In the genomic region with DNA sequence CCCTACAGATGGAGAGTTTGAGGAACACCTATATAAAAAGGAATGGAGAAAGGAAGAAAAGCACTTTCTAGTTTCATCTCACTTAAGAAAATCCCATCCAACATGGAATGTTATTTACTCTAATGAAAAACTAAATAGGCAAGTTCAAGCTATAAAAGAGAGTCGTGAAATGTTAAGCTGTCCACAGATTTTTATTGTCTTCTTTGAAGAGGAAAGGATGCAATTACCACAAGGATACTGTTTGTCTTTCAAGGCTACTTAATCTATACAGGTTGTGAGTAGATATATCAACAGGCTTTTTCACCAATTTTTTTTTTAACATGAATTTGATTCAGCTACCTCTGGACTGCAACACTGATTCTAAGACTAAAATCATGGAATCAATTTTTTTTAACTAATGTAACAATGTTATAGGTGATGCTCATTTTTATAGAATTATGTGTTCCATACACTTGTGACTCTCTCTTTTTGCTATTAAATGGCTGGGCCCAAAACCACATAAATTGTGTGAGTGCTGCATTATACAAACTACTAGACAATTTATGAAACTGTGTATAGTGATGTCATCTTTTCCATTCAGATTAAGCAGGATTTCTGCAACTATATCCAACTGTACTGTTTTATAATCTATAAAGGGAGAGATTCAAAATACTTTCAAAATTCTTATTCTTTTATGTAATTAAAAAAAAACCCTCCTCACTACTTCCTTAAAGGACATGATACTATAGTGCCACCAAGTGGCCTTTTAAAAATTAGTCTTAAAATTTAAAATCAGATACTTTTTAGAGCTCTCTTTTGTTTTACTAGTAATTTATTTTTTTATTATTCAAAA, we compare ENCODE assay signal across 8 cellular contexts. TPM values are rescaled to one million over a fixed set of nuclear protein-coding genes. Genes with fewer than 3 reads are reported as not detected.
A peak's percentile ranks its signal among the peaks of the same experiment; 100 is the strongest.
DNase-seq lines count a peak whose midpoint lies in the region; ATAC-seq and TF ChIP-seq lines count a peak whose summit lies in the region.

No MANE protein-coding gene starts in this region.

- CTCF ChIA-PET in A673 (lab: Charles Lee): interaction anchor here (0.6 to 2.6 kb wide), 7 partner anchors 11 to 451 kb away, joined by 3 to 32 read pairs (median 3); no protein-coding TSS in a partner anchor
- CTCF ChIA-PET in HCT116 (lab: Charles Lee): interaction anchor here (0.7 to 6.1 kb wide), 26 partner anchors 9 to 604 kb away, joined by 3 to 68 read pairs (median 5); a partner anchor contains a TSS

- H3K27me3 ChIP-seq in A673 (replicated peaks; ENCODE audit: insufficient read depth, low read depth, low read length, poor library complexity) (no peaks in the 10 kb centered on the region), HCT116 (ENCODE audit: insufficient read depth, low read length) (no peaks in the 10 kb centered on the region), NT2/D1 (ENCODE audit: insufficient read depth, insufficient read length) (no peaks in the 10 kb centered on the region), colonic mucosa (no peaks in the 10 kb centered on the region)

- H3K27ac ChIP-seq in A673 (ENCODE audit: low read depth, low read length, poor library complexity, severe bottlenecking): no peak overlapping the region
- no peak overlapping the region for H3K27ac ChIP-seq in HCT116 (ENCODE audit: low read depth, low read length)
- H3K27ac ChIP-seq in colonic mucosa: no peak overlapping the region

- no TSS peak for BruUV-seq in A673 (replicated peaks; lab: Mats Ljungman, UMichigan)
- no TSS peak for BruUV-seq in HCT116 (replicated peaks; lab: Mats Ljungman, UMichigan)

- peaks cover 0 to 14% of the 10 kb centered on the region in 2 donors for H3K36me3 Mint-ChIP-seq in naive B cell
- peaks cover 36% of the 10 kb centered on the region for H3K36me3 Mint-ChIP-seq in activated T-helper 17 cell treated with anti-CD3 and anti-CD28 coated beads, Interleukin-2, amount 50 U/mL, for 72 hours (ENCODE audit: low read depth)

- no peak overlapping the region for H3K27ac Mint-ChIP-seq in naive B cell
- H3K27ac Mint-ChIP-seq in activated T-helper 17 cell treated with anti-CD3 and anti-CD28 coated beads, Interleukin-2, amount 50 U/mL, for 72 hours: no peak overlapping the region

- H3K36me3 ChIP-seq in A673 (ENCODE audit: insufficient read depth, low read length, poor library complexity, severe bottlenecking) (no peaks in the 10 kb centered on the region), HCT116 (ENCODE audit: control insufficient read depth in 1 of 2, insufficient read depth in 2 of 2, low read length in 2 of 2) (peaks cover 6 to 9% of the 10 kb centered on the region in 2 experiments; a peak in 3 of 4 replicates), NT2/D1 (ENCODE audit: insufficient read depth, insufficient read length, low read length) (peaks cover 29% of the 10 kb centered on the region), colonic mucosa (peaks cover 15% of the 10 kb centered on the region)

- POLR2A ChIA-PET in A673 (lab: Charles Lee; ENCODE audit: low non-redundant PET) (no interaction called here), HCT116 (lab: Charles Lee) (no interaction called here)

- no peaks in the 10 kb centered on the region for H3K4me1 ChIP-seq in A673 (ENCODE audit: insufficient read depth, low read length, poor library complexity, severe bottlenecking)
- H3K4me1 ChIP-seq in HCT116 (ENCODE audit: control insufficient read depth in 1 of 2, insufficient read depth in 2 of 2, low read length in 2 of 2): no peaks in the 10 kb centered on the region
- H3K4me1 ChIP-seq in NT2/D1 (ENCODE audit: insufficient read depth, insufficient read length): no peaks in the 10 kb centered on the region
- no peaks in the 10 kb centered on the region for H3K4me1 ChIP-seq in colonic mucosa

- H3K9ac ChIP-seq in HCT116 (ENCODE audit: low read length): no peak overlapping the region
- no peak overlapping the region for H3K9ac ChIP-seq in NT2/D1 (ENCODE audit: insufficient read length, low read depth)
- no peak overlapping the region for H3K9ac ChIP-seq in colonic mucosa (ENCODE audit: low read depth in 2 of 2, low read length in 2 of 2)

- peak; percentile 48 for DNase-seq in A673 (ENCODE audit: low spot score)
- DNase-seq in HCT116 (ENCODE audit: low read depth, low spot score): peak; percentile 27
- peak; percentile 35 for DNase-seq in NT2/D1 (ENCODE audit: low read depth, low spot score)
- no peak for DNase-seq in colonic mucosa
- peak; percentile 25 for DNase-seq in naive B cell
- DNase-seq in nucleus accumbens (lab: John Stamatoyannopoulos, UW): no peak

- H3K9me2 ChIP-seq in HCT116 (ENCODE audit: insufficient read depth): no peaks in the 10 kb centered on the region

- no peak overlapping the region for H3K4me3 Mint-ChIP-seq in naive B cell
- no peak overlapping the region for H3K4me3 Mint-ChIP-seq in activated T-helper 17 cell treated with anti-CD3 and anti-CD28 coated beads, Interleukin-2, amount 50 U/mL, for 72 hours

- no peaks in the 10 kb centered on the region for H3K9me3 Mint-ChIP-seq in naive B cell
- H3K9me3 Mint-ChIP-seq in activated T-helper 17 cell treated with anti-CD3 and anti-CD28 coated beads, Interleukin-2, amount 50 U/mL, for 72 hours: no peaks in the 10 kb centered on the region

- H3K4me1 Mint-ChIP-seq in naive B cell: no peaks in the 10 kb centered on the region
- H3K4me1 Mint-ChIP-seq in activated T-helper 17 cell treated with anti-CD3 and anti-CD28 coated beads, Interleukin-2, amount 50 U/mL, for 72 hours: no peaks in the 10 kb centered on the region

- TF ChIP-seq CTCF in A673 (conservative IDR thresholded peaks at IDR 0.05; ENCODE audit: low read depth, low read length) (peak; percentile 66; the same call in 1 of the 2 replicates), HCT116 (IDR thresholded peaks at IDR 0.05 in 2 of 3, conservative IDR thresholded peaks at IDR 0.05 in 1 of 3; ENCODE audit: borderline replicate concordance in 1 of 3, insufficient read depth in 1 of 3, low read depth in 2 of 3, low read length in 2 of 3) (peak in 2 of 3 experiments; percentile 54 to 69; a peak in 3 of 6 replicates), colonic mucosa (IDR thresholded peaks at IDR 0.05) (peak; percentile 58)

- no peak overlapping the region for H3K4me3 ChIP-seq in A673 (ENCODE audit: low read depth, low read length, poor library complexity, severe bottlenecking)
- H3K4me3 ChIP-seq in HCT116 (replicated peaks in 1 of 2; ENCODE audit: low read depth in 1 of 2, low read length in 2 of 2): no peak overlapping the region
- H3K4me3 ChIP-seq in NT2/D1 (ENCODE audit: insufficient read length, low read depth): no peak overlapping the region
- no peak overlapping the region for H3K4me3 ChIP-seq in colonic mucosa

- H3K27me3 Mint-ChIP-seq in naive B cell: no peaks in the 10 kb centered on the region
- H3K27me3 Mint-ChIP-seq in activated T-helper 17 cell treated with anti-CD3 and anti-CD28 coated beads, Interleukin-2, amount 50 U/mL, for 72 hours: no peaks in the 10 kb centered on the region

- no peak overlapping the region for H3K4me2 ChIP-seq in HCT116 (ENCODE audit: low read length)

- no peaks in the 10 kb centered on the region for H3K79me2 ChIP-seq in HCT116 (ENCODE audit: insufficient read depth, low read length)

- TF ChIP-seq POLR2A in HCT116 (IDR thresholded peaks at IDR 0.05; ENCODE audit: borderline replicate concordance, extremely low read depth, insufficient read depth, insufficient read length): no peak

- no peaks in the 10 kb centered on the region for H4K20me1 ChIP-seq in HCT116 (ENCODE audit: insufficient read depth)

- TF ChIP-seq RAD21 in HCT116 (IDR thresholded peaks at IDR 0.05; ENCODE audit: low read depth): peak; percentile 68

- H3K9me3 ChIP-seq in A673 (ENCODE audit: low read depth, low read length, poor library complexity, severe bottlenecking) (no peaks in the 10 kb centered on the region), HCT116 (ENCODE audit: control insufficient read depth in 1 of 2, insufficient read depth in 1 of 2, low read depth in 1 of 2, low read length in 2 of 2) (no peaks in the 10 kb centered on the region), NT2/D1 (ENCODE audit: insufficient read depth, low read length) (no peaks in the 10 kb centered on the region), colonic mucosa (no peaks in the 10 kb centered on the region)

- H2AFZ ChIP-seq in HCT116 (ENCODE audit: low read depth, low read length, poor library complexity, severe bottlenecking): no peak overlapping the region

- intact Hi-C loops in A673 (cut with micrococcal nuclease; ENCODE audit: unreplicated experiment) (loop anchor here (1.0 to 5.0 kb wide), 4 partner anchors 164 to 454 kb away; a partner anchor contains a TSS), HCT116 (cut with micrococcal nuclease) (loop anchor here (1.0 to 10.0 kb wide), 3 partner anchors 161 to 454 kb away; no protein-coding TSS in a partner anchor), colonic mucosa (cut with DNase I) (loop anchor here (5.0 to 10.0 kb wide), 2 partner anchors 161 to 269 kb away; no protein-coding TSS in a partner anchor)

- RAD21 ChIA-PET in HCT116 (lab: Charles Lee; ENCODE audit: low non-redundant PET in 1 of 2, low total read pairs in 2 of 2, uncharacterized antibody in 2 of 2, unreplicated experiment in 2 of 2): interaction anchor here in 1 of 2 experiments (0.6 to 1.0 kb wide), 3 partner anchors 23 to 383 kb away, joined by 3 read pairs; no protein-coding TSS in a partner anchor

- no peak for ATAC-seq in HCT116
- no peak for ATAC-seq in naive B cell (ENCODE audit: low read depth in 2 of 2)
- ATAC-seq in HG02970 (IDR thresholded peaks at IDR 0.05; ENCODE audit: low FRiP score, unreplicated experiment): no peak
- ATAC-seq in activated T-helper 17 cell treated with anti-CD3 and anti-CD28 coated beads, Interleukin-2, amount 50 U/mL, for 72 hours (replicated peaks): no peak

TF ChIP-seq in HCT116, 20 proteins besides CTCF, POLR2A, EP300 and RAD21 (continues in another document):
- no peak for TF ChIP-seq SRF (IDR thresholded peaks at IDR 0.05; ENCODE audit: low read depth)

RNA-seq across cellular contexts. Expression of a gene that starts 26.7 kb away (rescaled TPM):
- 10.2 and 10.3 TPM in 2 replicates for total RNA-seq in A673 (2021)
- 21.5 TPM for total RNA-seq in HCT116 (2021; ENCODE audit: unreplicated experiment)
- 4.4 and 6.1 TPM in 2 replicates for polyA plus RNA-seq in HCT116 (2012)
- 10 to 100 TPM in 1 of 2 donors, 1 to 10 TPM in 1; 7.0 to 14.9 TPM for total RNA-seq in colonic mucosa
- polyA plus RNA-seq in naive B cell (ENCODE audit: low read depth in 6 of 6): under 1 TPM in 5 of 6 donors, not detected in 1; 0.40 to 0.92 (median 0.52) TPM
- 10 to 100 TPM; 12.0 to 19.9 TPM for total RNA-seq in activated T-helper 17 cell treated with anti-CD3 and anti-CD28 coated beads, Interleukin-2, amount 50 U/mL, for 72 hours

Comparison
In these comparisons a context has a peak if more than half of its experiments do, and no peak if none do; other contexts are left out.
1. DNase-seq: peak in A673 (single experiment), HCT116 (single experiment), NT2/D1 (single experiment) and naive B cell (single experiment); none in colonic mucosa (single experiment) and nucleus accumbens (0 of 56).
2. Peak in every context shown above with its lines, with median percentiles within 50 percentile points of each other: CTCF ChIP-seq.